Comparison of ENCODE assay signal across 8 cellular contexts in genomic region chr3:48157950-48158376, GRCh38. TPM values are rescaled to one million over a fixed set of nuclear protein-coding genes. Genes with fewer than 3 reads are reported as not detected.
DNase-seq lines count a peak whose midpoint lies in the region; TF ChIP-seq lines count a peak whose summit lies in the region.

No MANE protein-coding gene starts in this region.

- no peaks in the 10 kb centered on the region for H3K27me3 ChIP-seq in mammary epithelial cell (ENCODE audit: insufficient read depth, low read length)
- H3K27me3 ChIP-seq in vagina: no peaks in the 10 kb centered on the region

- H3K79me2 ChIP-seq in mammary epithelial cell (ENCODE audit: insufficient read depth, low read length): no peaks in the 10 kb centered on the region

- no peak overlapping the region for H3K4me2 ChIP-seq in mammary epithelial cell (ENCODE audit: insufficient read depth, low read depth, low read length)

- H4K20me1 ChIP-seq in mammary epithelial cell (ENCODE audit: insufficient read depth, low read length): no peaks in the 10 kb centered on the region

- WGBS in mammary epithelial cell (ENCODE audit: low coverage, missing lambda C conversion rate): 64% methylated on average over 5 of the region's 5 CpGs

- H3K9me3 ChIP-seq in mammary epithelial cell (replicated peaks; ENCODE audit: insufficient read depth, low read length): no peaks in the 10 kb centered on the region
- H3K9me3 ChIP-seq in vagina: no peaks in the 10 kb centered on the region

- intact Hi-C loops in mammary epithelial cell (cut with micrococcal nuclease) (no loop called here), vagina (cut with DNase I) (no loop called here)

- H2AFZ ChIP-seq in mammary epithelial cell (ENCODE audit: low read depth, low read length): no peak overlapping the region

- BruUV-seq in mammary epithelial cell (replicated peaks; lab: Mats Ljungman, UMichigan): no TSS peak

- in situ Hi-C loops in mammary epithelial cell (cut with MboI; ENCODE audit: low sequenced_read_pairs in 2 of 2): loop anchor here in 1 of 2 donors (10.0 kb wide), 2 partner anchors 163 to 323 kb away; no protein-coding TSS in a partner anchor

- no peak for TF ChIP-seq POLR2A in vagina (IDR thresholded peaks at IDR 0.05)

- dilution Hi-C loops in mammary epithelial cell (cut with HindIII; ENCODE audit: low sequenced_read_pairs): no loop called here

- H3K4me3 ChIP-seq in AG09309 (ENCODE audit: control insufficient read depth, low read depth, low read length): no peak overlapping the region
- H3K4me3 ChIP-seq in HFF-Myc (replicated peaks; ENCODE audit: low read depth, low read length): no peak overlapping the region
- no peak overlapping the region for H3K4me3 ChIP-seq in mammary epithelial cell (replicated peaks in 1 of 3; ENCODE audit: insufficient read depth in 1 of 3, low read depth in 2 of 3, low read length in 3 of 3)
- no peak overlapping the region for H3K4me3 ChIP-seq in vagina

- H3K27ac ChIP-seq in mammary epithelial cell (ENCODE audit: insufficient read depth, low read depth, low read length) (no peak overlapping the region), vagina (no peak overlapping the region)

- H3K36me3 ChIP-seq in mammary epithelial cell (ENCODE audit: insufficient read depth, low read length) (peaks cover 11% of the 10 kb centered on the region), vagina (no peaks in the 10 kb centered on the region)

- CTCF ChIA-PET in mammary epithelial cell (lab: Charles Lee; ENCODE audit: low non-redundant PET): interaction anchor here (0.6 to 0.7 kb wide), 2 partner anchors 298 to 333 kb away, joined by 5 read pairs; no protein-coding TSS in a partner anchor

- H3K9ac ChIP-seq in mammary epithelial cell (ENCODE audit: insufficient read depth, low read length): no peak overlapping the region

- DNase-seq in AG09309 (ENCODE audit: low read depth): peak; percentile 24
- DNase-seq in HFF-Myc (ENCODE audit: extremely low read depth, low read depth): peak; percentile 26
- DNase-seq in T1000 (lab: John Stamatoyannopoulos, UW): peak; percentile 27
- peak; percentile 24 for DNase-seq in mammary epithelial cell
- peak; percentile 43 for DNase-seq in kidney tubule cell (ENCODE audit: low spot score)
- peak; percentile 45 to 52 for DNase-seq in stimulated activated CD4-positive, alpha-beta T cell treated with anti-CD3 and anti-CD28 coated beads, Interleukin-2, amount 100 ng/mL, for 48 hours
- no peak for DNase-seq in vagina (ENCODE audit: extremely low spot score in 2 of 2)
- no peak for DNase-seq in NCI-H187 treated with DMSO at 0.1 percent for 48 hours (lab: John Stamatoyannopoulos, UW)

- peaks cover 13% of the 10 kb centered on the region for H3K4me1 ChIP-seq in mammary epithelial cell (ENCODE audit: insufficient read depth, low read length)
- no peaks in the 10 kb centered on the region for H3K4me1 ChIP-seq in vagina

- TF ChIP-seq CTCF in AG09309 (IDR thresholded peaks at IDR 0.05; ENCODE audit: control insufficient read depth, insufficient read depth, low read depth, low read length, missing control alignments): peak; percentile 92
- TF ChIP-seq CTCF in HFF-Myc (IDR thresholded peaks at IDR 0.05; ENCODE audit: low read depth, low read length, missing control alignments): peak; percentile 81
- TF ChIP-seq CTCF in mammary epithelial cell (conservative IDR thresholded peaks at IDR 0.05 in 1 of 2, IDR thresholded peaks at IDR 0.05 in 1 of 2; ENCODE audit: extremely low read depth in 1 of 2, insufficient read depth in 1 of 2, low read depth in 1 of 2, low read length in 2 of 2): peak; percentile 75
- TF ChIP-seq CTCF in vagina (IDR thresholded peaks at IDR 0.05): peak in 1 of 3 experiments; percentile 45

RNA-seq across cellular contexts. Expression of gene CDC25A, which starts 30.3 kb away (rescaled TPM):
- total RNA-seq in mammary epithelial cell (10 to 100 TPM in 1 of 2 donors, 1 to 10 TPM in 1; 7.3 to 17.8 TPM), vagina (8.8 TPM)
- 16.3 TPM for polyA plus RNA-seq in mammary epithelial cell
- 15.7 TPM for polyA minus RNA-seq in mammary epithelial cell

Comparison
In these comparisons a context has a peak if more than half of its experiments do, and no peak if none do; other contexts are left out.
1. DNase-seq: peak in AG09309 (single experiment), HFF-Myc (single experiment), T1000 (single experiment), mammary epithelial cell (single experiment), kidney tubule cell (single experiment) and stimulated activated CD4-positive, alpha-beta T cell treated with anti-CD3 and anti-CD28 coated beads, Interleukin-2, amount 100 ng/mL, for 48 hours (2 of 2); none in vagina (0 of 2) and NCI-H187 treated with DMSO at 0.1 percent for 48 hours (single experiment).